ENCODE assay signal across 23 cellular contexts in genomic region chr6:150195996-150196417, GRCh38. TPM values are rescaled to one million over a fixed set of nuclear protein-coding genes. Genes with fewer than 3 reads are reported as not detected.
A peak's percentile ranks its signal among the peaks of the same experiment; 100 is the strongest.
DNase-seq lines count a peak whose midpoint lies in the region; ATAC-seq, FAIRE-seq and TF ChIP-seq lines count a peak whose summit lies in the region.
"Had no signal": no experiment of that assay in that cellular context is flagged by ENCODE, and none has a peak within 500 bp of the region (broad histone marks: within the 10 kb centered on the region; RNA-seq: fewer than 3 reads in every experiment).

No MANE protein-coding gene starts in this region.

- no peak overlapping the region for H3K4me2 ChIP-seq in K562 (ENCODE audit: insufficient read depth, low read length)

- H3K27ac Mint-ChIP-seq in activated CD4-positive, alpha-beta memory T cell treated with anti-CD3 and anti-CD28 coated beads for 36 hours: no peak overlapping the region
- H3K27ac Mint-ChIP-seq: activated naive CD8-positive, alpha-beta T cell treated with anti-CD3 and anti-CD28 coated beads for 36 hours had no signal

- ATAC-seq in K562: 0 out of 3 replicates have a peak, but pooled peaks have one; percentile 17
- ATAC-seq in GM21360 (IDR thresholded peaks at IDR 0.05; ENCODE audit: unreplicated experiment): no peak
- no peak for ATAC-seq in HG02884 (IDR thresholded peaks at IDR 0.05; ENCODE audit: unreplicated experiment)
- ATAC-seq: activated T-cell treated with anti-CD3 and anti-CD28 coated beads, Interleukin-2, amount 50 U/mL, for 4 hours; right lobe of liver; SK-N-SH treated with all-trans-retinoic acid at 6 μM for 48 hours had no signal

- no peaks in the 10 kb centered on the region for H3K36me3 ChIP-seq in K562 (ENCODE audit: control insufficient read depth, insufficient read depth, low read length)
- H3K36me3 ChIP-seq: lower lobe of right lung, right lobe of liver, upper lobe of right lung had no signal

- no peaks in the 10 kb centered on the region for H3K9me3 ChIP-seq in K562 (replicated peaks; ENCODE audit: control insufficient read depth, insufficient read depth, low read depth, low read length)
- H3K9me3 ChIP-seq: lower lobe of right lung, right lobe of liver, upper lobe of right lung had no signal

- 38% methylated on average over 2 of the region's 2 CpGs for WGBS in K562 (ENCODE audit: insufficient coverage, low coverage, missing lambda C conversion rate)

- no peaks in the 10 kb centered on the region; the same call in 2 of the 3 replicates for H3K79me2 ChIP-seq in K562 (ENCODE audit: control insufficient read depth, insufficient read depth, low read length)

- H3K4me1 ChIP-seq in K562 (replicated peaks in 1 of 2; ENCODE audit: control insufficient read depth in 2 of 2, insufficient read depth in 2 of 2, low read length in 2 of 2): peaks cover 4 to 9% of the 10 kb centered on the region in 2 experiments; a peak in 4 of 5 replicates
- H3K4me1 ChIP-seq: right lobe of liver had no signal

- CTCF ChIA-PET in K562 (lab: Yijun Ruan, JAX; ENCODE audit: low intra/inter-chr PET ratio): no interaction called here
- CTCF ChIA-PET in activated CD4-positive, alpha-beta memory T cell treated with anti-CD3 and anti-CD28 coated beads for 36 hours (lab: Charles Lee): no interaction called here

- H3K27me3 Mint-ChIP-seq in activated CD4-positive, alpha-beta memory T cell treated with anti-CD3 and anti-CD28 coated beads for 36 hours: peaks cover 18% of the 10 kb centered on the region
- H3K27me3 Mint-ChIP-seq: activated naive CD8-positive, alpha-beta T cell treated with anti-CD3 and anti-CD28 coated beads for 36 hours had no signal

- no peak for TF ChIP-seq EP300 in K562 (IDR thresholded peaks at IDR 0.05; ENCODE audit: low read length)

- no peaks in the 10 kb centered on the region for H3K27me3 ChIP-seq in K562 (ENCODE audit: control insufficient read depth in 2 of 2, insufficient read depth in 2 of 2, low read length in 2 of 2)
- H3K27me3 ChIP-seq: right lobe of liver, upper lobe of right lung had no signal

- TF ChIP-seq CTCF in K562 (IDR thresholded peaks at IDR 0.05 in 2 of 3, conservative IDR thresholded peaks at IDR 0.05 in 1 of 3; ENCODE audit: insufficient read depth in 2 of 3, low read depth in 1 of 3, low read length in 3 of 3): no peak

- no peak overlapping the region for H3K27ac ChIP-seq in K562 (ENCODE audit: extremely low read depth, low read depth, low read length)
- H3K27ac ChIP-seq: right lobe of liver, upper lobe of right lung had no signal

- no peak; a peak in 1 of 4 replicates for TF ChIP-seq RAD21 in K562 (CRISPR knock-in tag; conservative IDR thresholded peaks at IDR 0.05 in 1 of 2, IDR thresholded peaks at IDR 0.05 in 1 of 2)

- H3K4me3 Mint-ChIP-seq in activated CD4-positive, alpha-beta memory T cell treated with anti-CD3 and anti-CD28 coated beads for 36 hours: no peak overlapping the region
- H3K4me3 Mint-ChIP-seq: activated naive CD8-positive, alpha-beta T cell treated with anti-CD3 and anti-CD28 coated beads for 36 hours; activated T-cell treated with anti-CD3 and anti-CD28 coated beads, Interleukin-2, amount 50 U/mL, for 4 hours; neural crest cell had no signal

- H3K9ac ChIP-seq in K562 (ENCODE audit: insufficient read depth in 1 of 2, low read depth in 2 of 2, low read length in 2 of 2): no peak overlapping the region

- intact Hi-C loops in K562 (cut with micrococcal nuclease): no loop called here
- intact Hi-C loops in activated CD4-positive, alpha-beta memory T cell treated with anti-CD3 and anti-CD28 coated beads for 36 hours (cut with micrococcal nuclease): no loop called here

- no peaks in the 10 kb centered on the region for H3K36me3 Mint-ChIP-seq in activated CD4-positive, alpha-beta memory T cell treated with anti-CD3 and anti-CD28 coated beads for 36 hours
- H3K36me3 Mint-ChIP-seq: activated naive CD8-positive, alpha-beta T cell treated with anti-CD3 and anti-CD28 coated beads for 36 hours had no signal

- H3K9me1 ChIP-seq in K562 (ENCODE audit: control insufficient read depth, insufficient read depth, low read length): no peaks in the 10 kb centered on the region

- H3K9me3 Mint-ChIP-seq in activated CD4-positive, alpha-beta memory T cell treated with anti-CD3 and anti-CD28 coated beads for 36 hours: no peaks in the 10 kb centered on the region
- H3K9me3 Mint-ChIP-seq: activated naive CD8-positive, alpha-beta T cell treated with anti-CD3 and anti-CD28 coated beads for 36 hours; activated T-cell treated with anti-CD3 and anti-CD28 coated beads, Interleukin-2, amount 50 U/mL, for 4 hours had no signal

- FAIRE-seq in K562 (lab: Jason Lieb, UNC): no peak
- FAIRE-seq: bronchial epithelial cell, TTC549 had no signal

- DNase-seq in A172 (ENCODE audit: low spot score): peak; percentile 56
- peak; percentile 89 for DNase-seq in MV-4-11 (lab: John Stamatoyannopoulos, UW)
- DNase-seq in K562 (ENCODE audit: extremely low read depth in 1 of 4, low spot score in 3 of 4): no peak
- peak; percentile 10 for DNase-seq in medulla oblongata (ENCODE audit: extremely low spot score)
- no peak for DNase-seq in central memory CD4-positive, alpha-beta T cell
- no peak for DNase-seq in activated CD4-positive, alpha-beta memory T cell treated with anti-CD3 and anti-CD28 coated beads for 36 hours
- DNase-seq: activated CD4-positive, alpha-beta T cell treated with anti-CD3 and anti-CD28 coated beads, Interleukin-2, amount 50 U/mL, for 4 hours; activated naive CD8-positive, alpha-beta T cell treated with anti-CD3 and anti-CD28 coated beads for 36 hours; activated T-cell treated with anti-CD3 and anti-CD28 coated beads, Interleukin-2, amount 50 U/mL, for 4 hours; HCEC 1CT; IMR-90; lower lobe of right lung; NCI-H1092 treated with DMSO at 0.1 percent for 48 hours; NCI-H345; right lobe of liver; stimulated activated CD4-positive, alpha-beta T cell treated with anti-CD3 and anti-CD28 coated beads, Interleukin-4, amount 100 ng/mL, for 4 hours; upper lobe of right lung had no signal

- POLR2A ChIA-PET in K562 (lab: Yijun Ruan, JAX): interaction anchor here (0.5 to 2.5 kb wide), 3 partner anchors 15 to 1139 kb away, joined by 4 to 6 read pairs (median 5); no protein-coding TSS in a partner anchor
- POLR2A ChIA-PET in activated CD4-positive, alpha-beta memory T cell treated with anti-CD3 and anti-CD28 coated beads for 36 hours (lab: Charles Lee): no interaction called here

- in situ Hi-C loops in K562 (cut with MboI): no loop called here

- H3K4me3 ChIP-seq in K562: no peak overlapping the region
- H3K4me3 ChIP-seq: lower lobe of right lung, right lobe of liver, upper lobe of right lung had no signal

- no peaks in the 10 kb centered on the region for H3K4me1 Mint-ChIP-seq in activated CD4-positive, alpha-beta memory T cell treated with anti-CD3 and anti-CD28 coated beads for 36 hours (ENCODE audit: low read depth)
- H3K4me1 Mint-ChIP-seq: activated naive CD8-positive, alpha-beta T cell treated with anti-CD3 and anti-CD28 coated beads for 36 hours had no signal

- BruUV-seq in K562 (replicated peaks; lab: Mats Ljungman, UMichigan): no TSS peak

- no peak for TF ChIP-seq POLR2A in K562 (conservative IDR thresholded peaks at IDR 0.05)

- peaks cover 4% of the 10 kb centered on the region; the same call in 1 of the 2 replicates for H4K20me1 ChIP-seq in K562 (replicated peaks; ENCODE audit: control insufficient read depth, insufficient read depth, low read length)

- no peak overlapping the region for H2AFZ ChIP-seq in K562 (ENCODE audit: low read depth, low read length)

TF ChIP-seq in K562, 482 proteins besides CTCF, POLR2A, EP300 and RAD21 (continues in another document):
- TF ChIP-seq MEIS2 (IDR thresholded peaks at IDR 0.05; ENCODE audit: partially characterized antibody) (peak; percentile 95), U2AF2 (optimal IDR thresholded peaks at IDR 0.05; ENCODE audit: low read depth, low read length) (no peak), ZNF668 (CRISPR knock-in tag; IDR thresholded peaks at IDR 0.05) (no peak), MCM5 (IDR thresholded peaks at IDR 0.05; ENCODE audit: low read depth) (no peak), EZH2 (IDR thresholded peaks at IDR 0.05; ENCODE audit: borderline replicate concordance, low read depth, low read length) (no peak), NR3C1 (CRISPR knock-in tag; IDR thresholded peaks at IDR 0.05) (no peak), ZKSCAN8 (CRISPR knock-in tag; IDR thresholded peaks at IDR 0.05) (no peak), PYGO2 (tag; IDR thresholded peaks at IDR 0.05) (0 out of 2 replicates have a peak, but pooled peaks have one; percentile 21)

RNA-seq across cellular contexts. Expression of gene PPP1R14C, which starts 53.2 kb away (rescaled TPM):
- total RNA-seq in A172 (2014; rRNA removed; shearing (Covaris generic)): 0.03 and 0.60 TPM in 2 replicates
- total RNA-seq in K562 (2011; cell fraction: chromatin; rRNA removed; ENCODE audit: low replicate concordance): 4.2 and 9.2 TPM in 2 replicates
- total RNA-seq in K562 (2011; cell fraction: nucleolus; rRNA removed): 3.2 and 3.8 TPM in 2 replicates
- total RNA-seq in K562 (2011; cell fraction: nucleoplasm; rRNA removed): 9.5 and 13.9 TPM in 2 replicates
- 10.1 and 11.6 TPM in 2 replicates for total RNA-seq in K562 (2014; rRNA removed)
- 13.0 and 15.7 TPM in 2 replicates for total RNA-seq in K562 (2014; rRNA removed; fragmentation: Illumina TruSeq; extraction: Trizol)
- total RNA-seq in K562 (2015; rRNA removed; fragmentation: Illumina TruSeq; extraction: Trizol): 3.8 and 4.5 TPM in 2 replicates
- total RNA-seq in K562 (2021): 14.1 and 15.6 TPM in 2 replicates
- polyA plus RNA-seq in K562 (2011; rRNA removed): 16.6 and 21.9 TPM in 2 replicates
- 6.1 and 15.7 TPM in 2 replicates for polyA plus RNA-seq in K562 (2011; cell fraction: cytosol; rRNA removed)
- polyA plus RNA-seq in K562 (2011; cell fraction: nucleus; rRNA removed): 3.4 and 8.0 TPM in 2 replicates
- 7.3 and 8.7 TPM in 2 replicates for polyA plus RNA-seq in K562 (2012)
- polyA plus RNA-seq in K562 (2014; fragmentation: Illumina TruSeq; extraction: Trizol): 11.9 and 12.2 TPM in 2 replicates
- polyA plus RNA-seq in K562 (2014; fragmentation: Nextera tagmentation; extraction: Ambion mirVana): 10 to 100 TPM in 1 of 2 experiments, 1 to 10 TPM in 1; 8.1 to 14.5 TPM
- polyA plus RNA-seq in K562 (2014; rRNA removed): 9.7 and 11.7 TPM in 2 replicates
- 13.8 and 22.7 TPM in 2 replicates for polyA minus RNA-seq in K562 (2011; rRNA and poly(A)+ RNA removed)
- 5.2 and 5.3 TPM in 2 replicates for polyA minus RNA-seq in K562 (2011; cell fraction: cytosol; rRNA and poly(A)+ RNA removed)
- 2.8 and 5.3 TPM in 2 replicates for polyA minus RNA-seq in K562 (2011; cell fraction: nucleus; rRNA and poly(A)+ RNA removed)
- under 1 TPM; 0.21 to 0.36 TPM for total RNA-seq in activated CD4-positive, alpha-beta memory T cell treated with anti-CD3 and anti-CD28 coated beads for 36 hours
- total RNA-seq: IMR-90, right lobe of liver had no signal
- polyA plus RNA-seq: IMR-90 had no signal

Comparison
In these comparisons a context has a peak if more than half of its experiments do, and no peak if none do; other contexts are left out.
1. DNase-seq: peak in A172 (single experiment), MV-4-11 (single experiment) and medulla oblongata (single experiment); none in K562 (0 of 4), central memory CD4-positive, alpha-beta T cell (single experiment) and activated CD4-positive, alpha-beta memory T cell treated with anti-CD3 and anti-CD28 coated beads for 36 hours (single experiment).